ENCODE assay signal across 1 cellular context in the genomic region with DNA sequence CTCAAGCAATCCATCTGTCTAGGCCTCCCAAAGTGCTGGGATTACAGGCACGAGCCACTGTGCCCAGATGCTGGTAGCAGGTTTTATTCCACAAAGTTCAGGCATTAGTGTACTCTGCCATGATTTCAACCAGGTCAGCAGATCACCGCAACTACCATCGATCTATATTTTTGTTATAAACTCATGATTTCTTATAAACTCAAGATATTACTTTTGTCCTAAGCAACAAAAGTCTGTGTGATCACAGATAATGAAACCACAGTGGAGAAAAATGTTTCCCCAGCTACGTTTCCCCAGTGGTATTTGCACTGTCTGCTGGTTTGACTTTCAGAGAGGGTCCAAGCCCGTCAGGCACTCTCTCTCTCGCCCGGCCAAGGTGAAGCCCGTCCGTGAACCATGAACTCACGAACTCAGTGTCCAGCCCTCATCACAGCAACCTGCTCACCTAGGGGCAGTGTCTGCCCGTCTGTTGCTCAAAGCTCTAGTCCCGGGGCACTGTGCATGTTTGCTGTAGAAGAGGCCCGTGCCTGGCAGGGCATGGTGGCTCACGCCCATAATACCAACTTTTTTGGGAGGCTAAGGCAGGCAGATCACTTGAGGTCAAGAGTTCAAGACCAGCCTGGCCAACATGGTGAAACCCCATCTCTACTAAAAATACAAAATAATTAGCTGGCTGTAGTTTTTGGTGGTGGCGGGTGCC.
TF ChIP-seq lines count a peak whose summit lies in the region.

No MANE protein-coding gene starts in this region.

TF ChIP-seq in HepG2, 621 proteins besides CTCF, POLR2A, EP300 and RAD21 (continued from another document and continues in another):
- TF ChIP-seq ZHX1 (CRISPR knock-in tag; IDR thresholded peaks at IDR 0.05; ENCODE audit: low read depth) = peak; percentile 90
- no peak; the same call in 1 of the 2 replicates for TF ChIP-seq IRX3 (CRISPR knock-in tag; IDR thresholded peaks at IDR 0.05; ENCODE audit: borderline replicate concordance, low read depth)
- TF ChIP-seq MED13 (CRISPR knock-in tag; IDR thresholded peaks at IDR 0.05) = no peak
- peak; percentile 77 for TF ChIP-seq ZFX (CRISPR knock-in tag; IDR thresholded peaks at IDR 0.05; ENCODE audit: low read depth)
- TF ChIP-seq, protein P1, sequence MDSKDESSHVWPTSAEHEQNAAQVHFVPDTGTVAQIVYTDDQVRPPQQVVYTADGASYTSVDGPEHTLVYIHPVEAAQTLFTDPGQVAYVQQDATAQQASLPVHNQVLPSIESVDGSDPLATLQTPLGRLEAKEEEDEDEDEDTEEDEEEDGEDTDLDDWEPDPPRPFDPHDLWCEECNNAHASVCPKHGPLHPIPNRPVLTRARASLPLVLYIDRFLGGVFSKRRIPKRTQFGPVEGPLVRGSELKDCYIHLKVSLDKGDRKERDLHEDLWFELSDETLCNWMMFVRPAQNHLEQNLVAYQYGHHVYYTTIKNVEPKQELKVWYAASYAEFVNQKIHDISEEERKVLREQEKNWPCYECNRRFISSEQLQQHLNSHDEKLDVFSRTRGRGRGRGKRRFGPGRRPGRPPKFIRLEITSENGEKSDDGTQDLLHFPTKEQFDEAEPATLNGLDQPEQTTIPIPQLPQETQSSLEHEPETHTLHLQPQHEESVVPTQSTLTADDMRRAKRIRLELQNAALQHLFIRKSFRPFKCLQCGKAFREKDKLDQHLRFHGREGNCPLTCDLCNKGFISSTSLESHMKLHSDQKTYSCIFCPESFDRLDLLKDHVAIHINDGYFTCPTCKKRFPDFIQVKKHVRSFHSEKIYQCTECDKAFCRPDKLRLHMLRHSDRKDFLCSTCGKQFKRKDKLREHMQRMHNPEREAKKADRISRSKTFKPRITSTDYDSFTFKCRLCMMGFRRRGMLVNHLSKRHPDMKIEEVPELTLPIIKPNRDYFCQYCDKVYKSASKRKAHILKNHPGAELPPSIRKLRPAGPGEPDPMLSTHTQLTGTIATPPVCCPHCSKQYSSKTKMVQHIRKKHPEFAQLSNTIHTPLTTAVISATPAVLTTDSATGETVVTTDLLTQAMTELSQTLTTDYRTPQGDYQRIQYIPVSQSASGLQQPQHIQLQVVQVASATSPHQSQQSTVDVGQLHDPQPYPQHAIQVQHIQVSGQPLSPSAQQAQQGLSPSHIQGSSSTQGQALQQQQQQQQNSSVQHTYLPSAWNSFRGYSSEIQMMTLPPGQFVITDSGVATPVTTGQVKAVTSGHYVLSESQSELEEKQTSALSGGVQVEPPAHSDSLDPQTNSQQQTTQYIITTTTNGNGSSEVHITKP (CRISPR knock-in tag; IDR thresholded peaks at IDR 0.05; ENCODE audit: low read depth) = no peak
- TF ChIP-seq, protein P2, sequence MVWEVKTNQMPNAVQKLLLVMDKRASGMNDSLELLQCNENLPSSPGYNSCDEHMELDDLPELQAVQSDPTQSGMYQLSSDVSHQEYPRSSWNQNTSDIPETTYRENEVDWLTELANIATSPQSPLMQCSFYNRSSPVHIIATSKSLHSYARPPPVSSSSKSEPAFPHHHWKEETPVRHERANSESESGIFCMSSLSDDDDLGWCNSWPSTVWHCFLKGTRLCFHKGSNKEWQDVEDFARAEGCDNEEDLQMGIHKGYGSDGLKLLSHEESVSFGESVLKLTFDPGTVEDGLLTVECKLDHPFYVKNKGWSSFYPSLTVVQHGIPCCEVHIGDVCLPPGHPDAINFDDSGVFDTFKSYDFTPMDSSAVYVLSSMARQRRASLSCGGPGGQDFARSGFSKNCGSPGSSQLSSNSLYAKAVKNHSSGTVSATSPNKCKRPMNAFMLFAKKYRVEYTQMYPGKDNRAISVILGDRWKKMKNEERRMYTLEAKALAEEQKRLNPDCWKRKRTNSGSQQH (CRISPR knock-in tag; IDR thresholded peaks at IDR 0.05; ENCODE audit: low read depth) = no peak
- TF ChIP-seq, protein P3, sequence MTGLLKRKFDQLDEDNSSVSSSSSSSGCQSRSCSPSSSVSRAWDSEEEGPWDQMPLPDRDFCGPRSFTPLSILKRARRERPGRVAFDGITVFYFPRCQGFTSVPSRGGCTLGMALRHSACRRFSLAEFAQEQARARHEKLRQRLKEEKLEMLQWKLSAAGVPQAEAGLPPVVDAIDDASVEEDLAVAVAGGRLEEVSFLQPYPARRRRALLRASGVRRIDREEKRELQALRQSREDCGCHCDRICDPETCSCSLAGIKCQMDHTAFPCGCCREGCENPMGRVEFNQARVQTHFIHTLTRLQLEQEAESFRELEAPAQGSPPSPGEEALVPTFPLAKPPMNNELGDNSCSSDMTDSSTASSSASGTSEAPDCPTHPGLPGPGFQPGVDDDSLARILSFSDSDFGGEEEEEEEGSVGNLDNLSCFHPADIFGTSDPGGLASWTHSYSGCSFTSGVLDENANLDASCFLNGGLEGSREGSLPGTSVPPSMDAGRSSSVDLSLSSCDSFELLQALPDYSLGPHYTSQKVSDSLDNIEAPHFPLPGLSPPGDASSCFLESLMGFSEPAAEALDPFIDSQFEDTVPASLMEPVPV (CRISPR knock-in tag; IDR thresholded peaks at IDR 0.05) = no peak
- TF ChIP-seq ZNF12 (CRISPR knock-in tag; IDR thresholded peaks at IDR 0.05) = no peak
- TF ChIP-seq JARID2 (CRISPR knock-in tag; IDR thresholded peaks at IDR 0.05; ENCODE audit: insufficient replicate concordance) = no peak
- TF ChIP-seq KDM1A (CRISPR knock-in tag; IDR thresholded peaks at IDR 0.05) = 0 out of 2 replicates have a peak, but pooled peaks have one; percentile 27
- TF ChIP-seq ZNF782 (CRISPR knock-in tag; IDR thresholded peaks at IDR 0.05; ENCODE audit: borderline replicate concordance) = no peak
- TF ChIP-seq, protein P4, sequence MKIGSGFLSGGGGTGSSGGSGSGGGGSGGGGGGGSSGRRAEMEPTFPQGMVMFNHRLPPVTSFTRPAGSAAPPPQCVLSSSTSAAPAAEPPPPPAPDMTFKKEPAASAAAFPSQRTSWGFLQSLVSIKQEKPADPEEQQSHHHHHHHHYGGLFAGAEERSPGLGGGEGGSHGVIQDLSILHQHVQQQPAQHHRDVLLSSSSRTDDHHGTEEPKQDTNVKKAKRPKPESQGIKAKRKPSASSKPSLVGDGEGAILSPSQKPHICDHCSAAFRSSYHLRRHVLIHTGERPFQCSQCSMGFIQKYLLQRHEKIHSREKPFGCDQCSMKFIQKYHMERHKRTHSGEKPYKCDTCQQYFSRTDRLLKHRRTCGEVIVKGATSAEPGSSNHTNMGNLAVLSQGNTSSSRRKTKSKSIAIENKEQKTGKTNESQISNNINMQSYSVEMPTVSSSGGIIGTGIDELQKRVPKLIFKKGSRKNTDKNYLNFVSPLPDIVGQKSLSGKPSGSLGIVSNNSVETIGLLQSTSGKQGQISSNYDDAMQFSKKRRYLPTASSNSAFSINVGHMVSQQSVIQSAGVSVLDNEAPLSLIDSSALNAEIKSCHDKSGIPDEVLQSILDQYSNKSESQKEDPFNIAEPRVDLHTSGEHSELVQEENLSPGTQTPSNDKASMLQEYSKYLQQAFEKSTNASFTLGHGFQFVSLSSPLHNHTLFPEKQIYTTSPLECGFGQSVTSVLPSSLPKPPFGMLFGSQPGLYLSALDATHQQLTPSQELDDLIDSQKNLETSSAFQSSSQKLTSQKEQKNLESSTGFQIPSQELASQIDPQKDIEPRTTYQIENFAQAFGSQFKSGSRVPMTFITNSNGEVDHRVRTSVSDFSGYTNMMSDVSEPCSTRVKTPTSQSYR (CRISPR knock-in tag; IDR thresholded peaks at IDR 0.05; ENCODE audit: borderline replicate concordance) = peak; percentile 42; the same call in 1 of the 2 replicates
- TF ChIP-seq ELF1 (CRISPR knock-in tag; IDR thresholded peaks at IDR 0.05) = peak; percentile 32; the same call in 1 of the 2 replicates
- no peak for TF ChIP-seq ZNF850 (CRISPR knock-in tag; conservative IDR thresholded peaks at IDR 0.05)
- 0 out of 2 replicates have a peak, but pooled peaks have one; percentile 30 for TF ChIP-seq KDM6A (CRISPR knock-in tag; IDR thresholded peaks at IDR 0.05; ENCODE audit: low read depth)
- TF ChIP-seq ETS1 (CRISPR knock-in tag; IDR thresholded peaks at IDR 0.05) = no peak
- peak; percentile 53; the same call in 1 of the 2 replicates for TF ChIP-seq NFKB2 (CRISPR knock-in tag; IDR thresholded peaks at IDR 0.05; ENCODE audit: borderline replicate concordance)
- no peak; the same call in 1 of the 2 replicates for TF ChIP-seq ZKSCAN5 (CRISPR knock-in tag; IDR thresholded peaks at IDR 0.05)
- no peak for TF ChIP-seq GTF3A (CRISPR knock-in tag; conservative IDR thresholded peaks at IDR 0.05)
- TF ChIP-seq SATB2 (CRISPR knock-in tag; IDR thresholded peaks at IDR 0.05) = no peak
- peak; percentile 80 for TF ChIP-seq ZNF781 (CRISPR knock-in tag; IDR thresholded peaks at IDR 0.05; ENCODE audit: borderline replicate concordance, not compliant biosample characterization)
- TF ChIP-seq THAP7 (CRISPR knock-in tag; IDR thresholded peaks at IDR 0.05) = no peak
- peak; percentile 69; the same call in 1 of the 2 replicates for TF ChIP-seq SOX5 (CRISPR knock-in tag; IDR thresholded peaks at IDR 0.05; ENCODE audit: borderline replicate concordance)
- no peak for TF ChIP-seq FOXM1 (CRISPR knock-in tag; IDR thresholded peaks at IDR 0.05)
- no peak for TF ChIP-seq XBP1 (CRISPR knock-in tag; IDR thresholded peaks at IDR 0.05)
- no peak for TF ChIP-seq SRSF4 (IDR thresholded peaks at IDR 0.05; ENCODE audit: low read depth, low read length, poor library complexity, severe bottlenecking)
- TF ChIP-seq PHB2 (IDR thresholded peaks at IDR 0.05; ENCODE audit: partially characterized antibody) = no peak
- peak; percentile 78 for TF ChIP-seq STAG1 (CRISPR knock-in tag; IDR thresholded peaks at IDR 0.05)
- no peak for TF ChIP-seq EZH2 (conservative IDR thresholded peaks at IDR 0.05; ENCODE audit: low read depth, low read length)
- TF ChIP-seq ZNF484 (CRISPR knock-in tag; IDR thresholded peaks at IDR 0.05; ENCODE audit: borderline replicate concordance, low read depth) = no peak
- peak; percentile 92 for TF ChIP-seq HDAC1 (CRISPR knock-in tag; IDR thresholded peaks at IDR 0.05)
- TF ChIP-seq TCF7 (IDR thresholded peaks at IDR 0.05; ENCODE audit: low read depth) = no peak
- no peak for TF ChIP-seq USF2 (IDR thresholded peaks at IDR 0.05; ENCODE audit: low read depth, low read length)
- TF ChIP-seq USF2 (CRISPR knock-in tag; IDR thresholded peaks at IDR 0.05; ENCODE audit: borderline replicate concordance) = no peak; the same call in 1 of the 2 replicates
- TF ChIP-seq, protein P5, sequence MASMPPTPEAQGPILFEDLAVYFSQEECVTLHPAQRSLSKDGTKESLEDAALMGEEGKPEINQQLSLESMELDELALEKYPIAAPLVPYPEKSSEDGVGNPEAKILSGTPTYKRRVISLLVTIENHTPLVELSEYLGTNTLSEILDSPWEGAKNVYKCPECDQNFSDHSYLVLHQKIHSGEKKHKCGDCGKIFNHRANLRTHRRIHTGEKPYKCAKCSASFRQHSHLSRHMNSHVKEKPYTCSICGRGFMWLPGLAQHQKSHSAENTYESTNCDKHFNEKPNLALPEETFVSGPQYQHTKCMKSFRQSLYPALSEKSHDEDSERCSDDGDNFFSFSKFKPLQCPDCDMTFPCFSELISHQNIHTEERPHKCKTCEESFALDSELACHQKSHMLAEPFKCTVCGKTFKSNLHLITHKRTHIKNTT (CRISPR knock-in tag; IDR thresholded peaks at IDR 0.05) = no peak
